17 cellular contexts compared by ENCODE assay signal in the genomic region with DNA sequence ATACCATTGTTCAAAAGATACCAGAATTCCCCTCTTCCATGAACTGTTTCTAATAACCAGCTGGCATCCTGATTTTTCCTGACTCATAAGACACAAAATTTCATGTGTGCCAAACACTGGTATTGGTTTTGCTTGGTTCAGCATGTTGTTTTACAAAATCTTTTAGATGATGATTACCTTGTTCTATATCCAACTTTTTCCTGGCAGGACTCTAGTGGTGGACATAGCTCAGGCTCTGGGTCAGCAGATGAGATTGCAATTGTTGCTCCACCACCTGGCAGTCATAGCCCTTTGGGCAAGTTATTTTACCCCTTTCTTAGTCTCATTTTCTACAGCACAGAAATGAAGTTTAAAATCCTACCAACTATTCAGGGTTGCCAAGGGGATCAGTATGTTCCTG. TPM values are rescaled to one million over a fixed set of nuclear protein-coding genes. Genes with fewer than 3 reads are reported as not detected.
DNase-seq lines count a peak whose midpoint lies in the region; ATAC-seq and TF ChIP-seq lines count a peak whose summit lies in the region.
"Had no signal": no experiment of that assay in that cellular context is flagged by ENCODE, and none has a peak within 500 bp of the region (broad histone marks: within the 10 kb centered on the region; RNA-seq: fewer than 3 reads in every experiment).

No MANE protein-coding gene starts in this region.

- H3K4me1 ChIP-seq in CD8-positive, alpha-beta memory T cell (ENCODE audit: insufficient read depth, low read length): peaks cover 56% of the 10 kb centered on the region
- peaks cover 9% of the 10 kb centered on the region for H3K4me1 ChIP-seq in endodermal cell (ENCODE audit: control insufficient read depth, insufficient read depth, low read length)

- H3K9me3 ChIP-seq in CD8-positive, alpha-beta memory T cell (ENCODE audit: low read length): no peaks in the 10 kb centered on the region
- no peaks in the 10 kb centered on the region for H3K9me3 ChIP-seq in endodermal cell (ENCODE audit: control insufficient read depth, low read length)
- H3K9me3 ChIP-seq: colonic mucosa had no signal

- H3K36me3 Mint-ChIP-seq in CD8-positive, alpha-beta memory T cell: peaks cover 18 to 89% (median 39%) of the 10 kb centered on the region in 3 donors
- H3K36me3 Mint-ChIP-seq in endodermal cell (ENCODE audit: low read depth): peaks cover 61% of the 10 kb centered on the region

- H3K27me3 Mint-ChIP-seq in CD8-positive, alpha-beta memory T cell: no peaks in the 10 kb centered on the region
- no peaks in the 10 kb centered on the region for H3K27me3 Mint-ChIP-seq in endodermal cell (ENCODE audit: insufficient read depth)
- H3K27me3 Mint-ChIP-seq: stimulated activated naive CD8-positive, alpha-beta T cell treated with anti-CD3 and anti-CD28 coated beads, Interleukin-15, amount 100 ng/mL, for 72 hours had no signal

- no peak overlapping the region for H3K27ac ChIP-seq in CD8-positive, alpha-beta memory T cell (ENCODE audit: low read depth, low read length)
- no peak overlapping the region for H3K27ac ChIP-seq in endodermal cell (ENCODE audit: low read depth, low read length)
- H3K27ac ChIP-seq: colonic mucosa had no signal

- peak; percentile 51 for DNase-seq in AG09319 (ENCODE audit: extremely low read depth, low read depth)
- no peak for DNase-seq in CD8-positive, alpha-beta memory T cell
- DNase-seq in astrocyte of the hippocampus (ENCODE audit: low read depth, low spot score): peak; percentile 7
- DNase-seq in myocyte (ENCODE audit: low read depth): peak; percentile 9
- DNase-seq in endodermal cell: no peak
- DNase-seq in medulla oblongata (ENCODE audit: extremely low spot score): no peak
- no peak for DNase-seq in NCI-H2227 treated with DMSO at 0.1 percent for 48 hours (lab: John Stamatoyannopoulos, UW)
- DNase-seq: colonic mucosa; glutamatergic neuron; NCI-H1417 treated with DMSO at 0.1 percent for 48 hours; NCI-H524 treated with DMSO at 0.1 percent for 48 hours; posterior cingulate gyrus; stimulated activated CD4-positive, alpha-beta T cell treated with anti-CD3 and anti-CD28 coated beads, Interleukin-4, amount 100 ng/mL, for 24 hours; stimulated activated naive CD8-positive, alpha-beta T cell treated with anti-CD3 and anti-CD28 coated beads, Interleukin-15, amount 100 ng/mL, for 72 hours had no signal

- no peaks in the 10 kb centered on the region for H3K9me3 Mint-ChIP-seq in CD8-positive, alpha-beta memory T cell
- no peaks in the 10 kb centered on the region for H3K9me3 Mint-ChIP-seq in endodermal cell
- H3K9me3 Mint-ChIP-seq: stimulated activated naive CD8-positive, alpha-beta T cell treated with anti-CD3 and anti-CD28 coated beads, Interleukin-15, amount 100 ng/mL, for 72 hours had no signal

- no peak for TF ChIP-seq CTCF in AG09319 (IDR thresholded peaks at IDR 0.05; ENCODE audit: low read depth, low read length)
- TF ChIP-seq CTCF in endodermal cell (conservative IDR thresholded peaks at IDR 0.05): no peak

- H3K4me3 Mint-ChIP-seq in CD8-positive, alpha-beta memory T cell: peak overlapping the region in 6 of 7 donors; percentile 3 to 60 (median 50)
- no peak overlapping the region for H3K4me3 Mint-ChIP-seq in endodermal cell

- H3K36me3 ChIP-seq in CD8-positive, alpha-beta memory T cell (ENCODE audit: insufficient read depth, low read length): peaks cover 46% of the 10 kb centered on the region
- no peaks in the 10 kb centered on the region for H3K36me3 ChIP-seq in endodermal cell (ENCODE audit: control insufficient read depth, insufficient read depth, low read length)

- no peak overlapping the region for H3K4me3 ChIP-seq in CD8-positive, alpha-beta memory T cell (ENCODE audit: low read length)
- no peak overlapping the region for H3K4me3 ChIP-seq in endodermal cell (ENCODE audit: low read length)
- H3K4me3 ChIP-seq: colonic mucosa had no signal

- POLR2A ChIA-PET in CD8-positive, alpha-beta memory T cell (lab: Charles Lee): interaction anchor here (1.7 kb wide), 1 partner anchor 23 kb away, joined by 5 read pairs; no protein-coding TSS in a partner anchor

- peaks cover 61 to 93% (median 83%) of the 10 kb centered on the region in 3 donors for H3K4me1 Mint-ChIP-seq in CD8-positive, alpha-beta memory T cell
- peaks cover 17% of the 10 kb centered on the region for H3K4me1 Mint-ChIP-seq in endodermal cell

- no peak overlapping the region for H3K9ac ChIP-seq in endodermal cell (ENCODE audit: extremely low read depth, low read length, poor library complexity, severe bottlenecking)

- ATAC-seq in activated CD4-positive, CD25-positive, alpha-beta regulatory T cell treated with anti-CD3 and anti-CD28 coated beads, Interleukin-2, amount 50 U/mL, for 24 hours: no peak
- ATAC-seq: stimulated activated naive CD8-positive, alpha-beta T cell treated with anti-CD3 and anti-CD28 coated beads, Interleukin-15, amount 100 ng/mL, for 72 hours had no signal

- H3K27me3 ChIP-seq in CD8-positive, alpha-beta memory T cell (ENCODE audit: insufficient read depth, low read length, poor library complexity, severe bottlenecking): no peaks in the 10 kb centered on the region
- no peaks in the 10 kb centered on the region for H3K27me3 ChIP-seq in endodermal cell (ENCODE audit: control insufficient read depth, insufficient read depth, low read length, poor library complexity, severe bottlenecking)
- H3K27me3 ChIP-seq: colonic mucosa had no signal

- CTCF ChIA-PET in CD8-positive, alpha-beta memory T cell (lab: Charles Lee): no interaction called here

- H3K27ac Mint-ChIP-seq in CD8-positive, alpha-beta memory T cell: peak overlapping the region in 5 of 8 donors; percentile 1 to 71 (median 67)
- H3K27ac Mint-ChIP-seq in endodermal cell: no peak overlapping the region
- H3K27ac Mint-ChIP-seq: stimulated activated naive CD8-positive, alpha-beta T cell treated with anti-CD3 and anti-CD28 coated beads, Interleukin-15, amount 100 ng/mL, for 72 hours had no signal

RNA-seq across cellular contexts. Expression of gene TRIM38, which starts 6.2 kb away (rescaled TPM):
- 10 to 100 TPM; 10.8 to 11.2 TPM for total RNA-seq in CD8-positive, alpha-beta memory T cell
- polyA plus RNA-seq in CD8-positive, alpha-beta memory T cell: 10.1 TPM
- total RNA-seq in myocyte (13.7 and 28.7 TPM in 2 replicates), endodermal cell (1 to 10 TPM; 4.2 to 4.4 TPM)
- 7.9 TPM for polyA plus RNA-seq in myocyte (2012)
- polyA plus RNA-seq in endodermal cell (2013, experiment 1 of 2): 0.32 TPM
- 0.29 TPM for polyA plus RNA-seq in endodermal cell (2013, experiment 2 of 2)

RNA-seq across cellular contexts. Expression of gene SLC17A2, which starts 38.3 kb away (rescaled TPM):
- total RNA-seq in CD8-positive, alpha-beta memory T cell: not detected
- polyA plus RNA-seq in CD8-positive, alpha-beta memory T cell: not detected
- 0.16 and 0.21 TPM in 2 replicates for total RNA-seq in myocyte
- polyA plus RNA-seq in myocyte (2012): 0.15 TPM
- not detected for total RNA-seq in endodermal cell
- not detected for polyA plus RNA-seq in endodermal cell (2013, experiment 1 of 2)
- not detected for polyA plus RNA-seq in endodermal cell (2013, experiment 2 of 2)
- total RNA-seq: colonic mucosa, H4, lower leg skin had no signal

Comparison
In these comparisons a context has a peak if more than half of its experiments do, and no peak if none do; other contexts are left out.
1. DNase-seq: peak in AG09319 (single experiment), astrocyte of the hippocampus (single experiment) and myocyte (single experiment); none in CD8-positive, alpha-beta memory T cell (0 of 5), endodermal cell (single experiment), medulla oblongata (single experiment) and NCI-H2227 treated with DMSO at 0.1 percent for 48 hours (single experiment).